24 cellular contexts compared by ENCODE assay signal in the genomic region with DNA sequence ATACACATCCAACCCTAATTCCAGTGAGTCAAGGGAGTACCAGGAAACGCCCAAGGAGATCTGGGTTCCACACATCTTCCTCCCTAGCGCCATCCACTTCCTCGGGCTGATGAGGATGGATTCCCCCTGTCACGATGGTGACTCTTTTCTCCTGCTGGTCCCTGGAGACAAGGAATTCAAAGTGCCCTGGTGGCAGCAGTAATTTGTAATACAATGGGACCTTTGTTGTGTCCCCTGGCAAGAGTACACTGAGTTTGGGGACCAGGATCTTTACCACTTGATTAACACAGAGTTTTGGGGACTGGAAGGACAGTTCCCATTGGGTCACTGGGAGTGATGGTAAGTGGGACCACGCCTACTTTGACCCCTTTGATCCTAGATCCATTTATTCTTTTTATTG.
"Had no signal": no experiment of that assay in that cellular context is flagged by ENCODE, and none has a peak within 500 bp of the region (broad histone marks: within the 10 kb centered on the region; RNA-seq: fewer than 3 reads in every experiment).

No MANE protein-coding gene starts in this region.

- DNase-seq: activated CD4-positive, alpha-beta memory T cell treated with anti-CD3 and anti-CD28 coated beads for 36 hours; activated CD4-positive, alpha-beta T cell treated with anti-CD3 and anti-CD28 coated beads, Interleukin-2, amount 10 ng/mL, durations not matched to agents 7 days and 5 days; activated CD4-positive, CD25-positive, alpha-beta regulatory T cell; activated CD8-positive, alpha-beta memory T cell treated with anti-CD3 and anti-CD28 coated beads for 24 hours; activated gamma-delta T cell; activated naive CD4-positive, alpha-beta T cell treated with anti-CD3 and anti-CD28 coated beads for 36 hours; activated naive CD8-positive, alpha-beta T cell treated with anti-CD3 and anti-CD28 coated beads for 36 hours; activated T-cell treated with anti-CD3 and anti-CD28 coated beads, Interleukin-2, amount 50 U/mL, for 4 hours; brain microvascular endothelial cell; MG63; MV-4-11; NCI-H1092 treated with DMSO at 0.1 percent for 48 hours; NCI-H1417 treated with DMSO at 0.1 percent for 48 hours; NCI-H1694; NCI-H2029; NCI-H2107; NCI-H2171 treated with DMSO at 0.1 percent for 48 hours; NCI-H226; NCI-H82; SIG-M5; T-helper 1 cell had no signal

- H3K36me3 ChIP-seq: brain microvascular endothelial cell, cardiac muscle cell, MG63 had no signal

- H3K27me3 ChIP-seq: brain microvascular endothelial cell, cardiac muscle cell, MG63 had no signal

- H3K9me3 ChIP-seq: MG63 had no signal

- ATAC-seq: activated T-cell treated with anti-CD3 and anti-CD28 coated beads, Interleukin-2, amount 50 U/mL, for 4 hours had no signal

- H3K27ac ChIP-seq: brain microvascular endothelial cell, cardiac muscle cell, SK-N-MC, VCaP had no signal

- H3K4me3 ChIP-seq: cardiac muscle cell, MG63, SK-N-MC had no signal
